11 cellular contexts compared by ENCODE assay signal in the genomic region with DNA sequence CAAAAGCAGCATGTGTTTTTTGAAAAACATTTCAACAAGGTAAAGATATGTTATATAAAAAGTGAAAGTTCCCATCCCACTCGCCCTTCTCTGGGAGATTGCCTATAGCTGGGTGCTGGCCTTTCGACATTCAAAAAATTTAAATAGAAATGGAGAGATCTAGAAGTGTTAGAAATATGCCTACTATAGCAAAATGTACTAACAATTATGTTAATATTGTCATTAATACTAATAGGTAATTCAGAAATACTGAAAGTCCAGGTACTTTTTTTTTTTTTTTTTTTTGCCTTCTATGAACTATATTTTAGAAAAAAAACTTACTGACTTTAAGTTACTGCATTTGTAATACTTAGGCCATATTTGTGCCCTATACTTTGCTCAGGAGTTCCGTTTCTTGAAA.
DNase-seq lines count a peak whose midpoint lies in the region; ATAC-seq and TF ChIP-seq lines count a peak whose summit lies in the region.
"Had no signal": no experiment of that assay in that cellular context is flagged by ENCODE, and none has a peak within 500 bp of the region (broad histone marks: within the 10 kb centered on the region; RNA-seq: fewer than 3 reads in every experiment).

No MANE protein-coding gene starts in this region.

- H3K9me3 ChIP-seq in HUES48 (ENCODE audit: control insufficient read depth, insufficient read depth, low read length) (no peaks in the 10 kb centered on the region), skeletal muscle tissue (ENCODE audit: control insufficient read depth in 3 of 3, low read length in 3 of 3) (no peaks in the 10 kb centered on the region)

- no peak for DNase-seq in activated CD8-positive, alpha-beta T cell treated with anti-CD3 and anti-CD28 coated beads, Interleukin-2, amount 10 ng/mL, durations not matched to agents 7 days and 5 days
- no peak for DNase-seq in foreskin fibroblast
- no peak for DNase-seq in NCI-H1694 treated with DMSO at 0.1 percent for 48 hours (lab: John Stamatoyannopoulos, UW)
- no peak for DNase-seq in NCI-H526 (lab: John Stamatoyannopoulos, UW)
- DNase-seq: GOT3; mesendoderm; stimulated activated CD8-positive, alpha-beta memory T cell treated with anti-CD3 and anti-CD28 coated beads, Interleukin-4, amount 100 ng/mL, for 48 hours had no signal

- H3K27me3 Mint-ChIP-seq in activated CD8-positive, alpha-beta T cell treated with anti-CD3 and anti-CD28 coated beads, Interleukin-2, amount 10 ng/mL, durations not matched to agents 7 days and 5 days (ENCODE audit: low read depth), result no peaks in the 10 kb centered on the region

- no peak overlapping the region for H3K27ac Mint-ChIP-seq in activated CD8-positive, alpha-beta T cell treated with anti-CD3 and anti-CD28 coated beads, Interleukin-2, amount 10 ng/mL, durations not matched to agents 7 days and 5 days

- peaks cover 49% of the 10 kb centered on the region for H3K4me1 Mint-ChIP-seq in activated CD8-positive, alpha-beta T cell treated with anti-CD3 and anti-CD28 coated beads, Interleukin-2, amount 10 ng/mL, durations not matched to agents 7 days and 5 days (ENCODE audit: low read depth)

- H3K9ac ChIP-seq in HUES48 (ENCODE audit: low read depth, low read length) (no peak overlapping the region), skeletal muscle tissue (ENCODE audit: low read depth in 1 of 3, low read length in 3 of 3) (peak overlapping the region in 2 of 3 donors; percentile 59 to 93)

- peak overlapping the region; percentile 90 for H3K4me3 Mint-ChIP-seq in activated CD8-positive, alpha-beta T cell treated with anti-CD3 and anti-CD28 coated beads, Interleukin-2, amount 10 ng/mL, durations not matched to agents 7 days and 5 days

- H3K36me3 ChIP-seq in HUES48 (ENCODE audit: control insufficient read depth, insufficient read depth, low read length), result no peaks in the 10 kb centered on the region
- no peaks in the 10 kb centered on the region for H3K36me3 ChIP-seq in skeletal muscle tissue (ENCODE audit: control insufficient read depth in 3 of 3, insufficient read depth in 3 of 3, low read length in 3 of 3)

- no peaks in the 10 kb centered on the region for H3K9me3 Mint-ChIP-seq in activated CD8-positive, alpha-beta T cell treated with anti-CD3 and anti-CD28 coated beads, Interleukin-2, amount 10 ng/mL, durations not matched to agents 7 days and 5 days (ENCODE audit: insufficient read depth)

- H3K27ac ChIP-seq in HUES48 (ENCODE audit: low read depth, low read length), result no peak overlapping the region
- H3K27ac ChIP-seq in skeletal muscle tissue (ENCODE audit: low read depth, low read length), result no peak overlapping the region

- H3K4me1 ChIP-seq in HUES48 (ENCODE audit: control insufficient read depth, insufficient read depth, low read length) (peaks cover 14% of the 10 kb centered on the region), skeletal muscle tissue (ENCODE audit: control insufficient read depth in 3 of 3, insufficient read depth in 3 of 3, low read length in 3 of 3) (peaks cover 17 to 36% (median 21%) of the 10 kb centered on the region in 3 donors)

- no peak for TF ChIP-seq CTCF in foreskin fibroblast (IDR thresholded peaks at IDR 0.05; ENCODE audit: low read depth, low read length)

- H3K27me3 ChIP-seq in HUES48 (ENCODE audit: control insufficient read depth, insufficient read depth, low read length) (no peaks in the 10 kb centered on the region), skeletal muscle tissue (ENCODE audit: control insufficient read depth in 3 of 3, insufficient read depth in 3 of 3, low read length in 3 of 3) (no peaks in the 10 kb centered on the region)

- H3K4me3 ChIP-seq in HUES48 (ENCODE audit: low read depth, low read length), result peak overlapping the region; percentile 88
- H3K4me3 ChIP-seq in foreskin fibroblast (ENCODE audit: low read depth in 1 of 2, low read length in 2 of 2), result peak overlapping the region; percentile 91 to 96
- H3K4me3 ChIP-seq in skeletal muscle tissue (ENCODE audit: low read length in 3 of 3), result peak overlapping the region in 2 of 3 donors; percentile 91

- peaks cover 13% of the 10 kb centered on the region for H3K36me3 Mint-ChIP-seq in activated CD8-positive, alpha-beta T cell treated with anti-CD3 and anti-CD28 coated beads, Interleukin-2, amount 10 ng/mL, durations not matched to agents 7 days and 5 days (ENCODE audit: low read depth)

- CTCF ChIA-PET in activated CD8-positive, alpha-beta T cell treated with anti-CD3 and anti-CD28 coated beads, Interleukin-2, amount 10 ng/mL, durations not matched to agents 7 days and 5 days (lab: Charles Lee), result interaction anchor here (1.0 to 4.3 kb wide), 2 partner anchors 61 to 65 kb away, joined by 3 to 21 read pairs; no protein-coding TSS in a partner anchor

- ATAC-seq in activated CD8-positive, alpha-beta T cell treated with anti-CD3 and anti-CD28 coated beads, Interleukin-2, amount 10 ng/mL, durations not matched to agents 7 days and 5 days, result no peak
- ATAC-seq in GM19397 (IDR thresholded peaks at IDR 0.05; ENCODE audit: unreplicated experiment), result no peak
- no peak for ATAC-seq in HG03442 (IDR thresholded peaks at IDR 0.05; ENCODE audit: unreplicated experiment)

- POLR2A ChIA-PET in activated CD8-positive, alpha-beta T cell treated with anti-CD3 and anti-CD28 coated beads, Interleukin-2, amount 10 ng/mL, durations not matched to agents 7 days and 5 days (lab: Charles Lee), result no interaction called here
